15 cellular contexts compared by ENCODE assay signal in genomic region chr11:7473702-7474101, GRCh38. TPM values are rescaled to one million over a fixed set of nuclear protein-coding genes. Genes with fewer than 3 reads are reported as not detected.
DNase-seq lines count a peak whose midpoint lies in the region; ATAC-seq and TF ChIP-seq lines count a peak whose summit lies in the region.
"Had no signal": no experiment of that assay in that cellular context is flagged by ENCODE, and none has a peak within 500 bp of the region (broad histone marks: within the 10 kb centered on the region; RNA-seq: fewer than 3 reads in every experiment).

No MANE protein-coding gene starts in this region.

- H4K20me1 ChIP-seq in smooth muscle cell (ENCODE audit: low read depth), result no peaks in the 10 kb centered on the region

- H3K27me3 ChIP-seq in right cardiac atrium (ENCODE audit: control insufficient read depth, insufficient read depth) (no peaks in the 10 kb centered on the region), smooth muscle cell (ENCODE audit: low read depth) (no peaks in the 10 kb centered on the region)
- H3K27me3 ChIP-seq: neural progenitor cell, SJSA1, thyroid gland had no signal

- no peaks in the 10 kb centered on the region for H3F3A ChIP-seq in smooth muscle cell (ENCODE audit: low read depth)

- H3K4me2 ChIP-seq in smooth muscle cell, result no peak overlapping the region
- H3K4me2 ChIP-seq: neural progenitor cell had no signal

- H3K9me3 Mint-ChIP-seq in stimulated activated naive B cell treated with anti-CD40 and anti-IgM and Interleukin-4, amounts not matched to agents 10 μg/mL and 1 μg/mL and 100 μg/mL, for 72 hours, result no peaks in the 10 kb centered on the region
- H3K9me3 Mint-ChIP-seq: neural progenitor cell had no signal

- H3K4me1 ChIP-seq in right cardiac atrium (ENCODE audit: control insufficient read depth, insufficient read depth, low read length) (no peaks in the 10 kb centered on the region), smooth muscle cell (ENCODE audit: low read depth) (no peaks in the 10 kb centered on the region)
- H3K4me1 ChIP-seq: neural progenitor cell, SJSA1, thyroid gland had no signal

- H2AFZ ChIP-seq in smooth muscle cell (ENCODE audit: low read depth), result no peak overlapping the region
- H2AFZ ChIP-seq: neural progenitor cell had no signal

- H3K9ac ChIP-seq in smooth muscle cell (ENCODE audit: low read depth), result no peak overlapping the region
- H3K9ac ChIP-seq: neural progenitor cell had no signal

- TF ChIP-seq CTCF in smooth muscle cell (IDR thresholded peaks at IDR 0.05; ENCODE audit: borderline replicate concordance, insufficient read depth, poor library complexity, severe bottlenecking), result no peak

- ATAC-seq in Right ventricle myocardium inferior (peak; percentile 62), right cardiac atrium (no peak), GM21786 (IDR thresholded peaks at IDR 0.05; ENCODE audit: unreplicated experiment) (peak; percentile 95), HG03432 (IDR thresholded peaks at IDR 0.05; ENCODE audit: unreplicated experiment) (peak; percentile 97)
- ATAC-seq in stimulated activated naive B cell treated with anti-CD40 and anti-IgM and Interleukin-4, amounts not matched to agents 10 μg/mL and 1 μg/mL and 100 μg/mL, for 72 hours (replicated peaks), result peak; percentile 99

- H3K9me3 ChIP-seq in right cardiac atrium (ENCODE audit: control insufficient read depth, low read length) (no peaks in the 10 kb centered on the region), smooth muscle cell (replicated peaks; ENCODE audit: low read depth) (no peaks in the 10 kb centered on the region)
- H3K9me3 ChIP-seq: SJSA1, thyroid gland had no signal

- H3K36me3 ChIP-seq in smooth muscle cell (ENCODE audit: low read depth), result no peaks in the 10 kb centered on the region
- H3K36me3 ChIP-seq: neural progenitor cell, SJSA1, thyroid gland had no signal

- peak overlapping the region; percentile 82 for H3K27ac Mint-ChIP-seq in stimulated activated naive B cell treated with anti-CD40 and anti-IgM and Interleukin-4, amounts not matched to agents 10 μg/mL and 1 μg/mL and 100 μg/mL, for 72 hours
- H3K27ac Mint-ChIP-seq: neural progenitor cell had no signal

- WGBS in right cardiac atrium, result 73% methylated on average over 1 of the region's 1 CpG
- WGBS in smooth muscle cell (ENCODE audit: low lambda C conversion rate), result 100% methylated on average over 1 of the region's 1 CpG

- no peak overlapping the region for H3K27ac ChIP-seq in right cardiac atrium (ENCODE audit: low read length)
- H3K27ac ChIP-seq in smooth muscle cell (ENCODE audit: low read depth), result no peak overlapping the region
- H3K27ac ChIP-seq: neural progenitor cell, SJSA1, thyroid gland had no signal

- H3K4me3 ChIP-seq in right cardiac atrium (ENCODE audit: low read length), result no peak overlapping the region
- no peak overlapping the region for H3K4me3 ChIP-seq in smooth muscle cell
- H3K4me3 ChIP-seq: neural progenitor cell, SJSA1, thyroid gland had no signal

- no peaks in the 10 kb centered on the region for H3K27me3 Mint-ChIP-seq in stimulated activated naive B cell treated with anti-CD40 and anti-IgM and Interleukin-4, amounts not matched to agents 10 μg/mL and 1 μg/mL and 100 μg/mL, for 72 hours

- no peaks in the 10 kb centered on the region for H3K79me2 ChIP-seq in smooth muscle cell (ENCODE audit: low read depth)

- intact Hi-C loops in Right ventricle myocardium inferior (cut with DNase I) (no loop called here), right cardiac atrium (cut with DNase I) (no loop called here)

- H3K4me3 Mint-ChIP-seq in stimulated activated naive B cell treated with anti-CD40 and anti-IgM and Interleukin-4, amounts not matched to agents 10 μg/mL and 1 μg/mL and 100 μg/mL, for 72 hours, result peak overlapping the region; percentile 45 to 51
- H3K4me3 Mint-ChIP-seq: neural progenitor cell had no signal

- H3K4me1 Mint-ChIP-seq in stimulated activated naive B cell treated with anti-CD40 and anti-IgM and Interleukin-4, amounts not matched to agents 10 μg/mL and 1 μg/mL and 100 μg/mL, for 72 hours, result peaks cover 17 to 32% of the 10 kb centered on the region in 2 donors
- H3K4me1 Mint-ChIP-seq: neural progenitor cell had no signal

- peaks cover 10% of the 10 kb centered on the region in 2 donors for H3K36me3 Mint-ChIP-seq in stimulated activated naive B cell treated with anti-CD40 and anti-IgM and Interleukin-4, amounts not matched to agents 10 μg/mL and 1 μg/mL and 100 μg/mL, for 72 hours
- H3K36me3 Mint-ChIP-seq: neural progenitor cell had no signal

- DNase-seq in Right ventricle myocardium inferior (ENCODE audit: missing footprints) (no peak), right cardiac atrium (no peak), NCI-H345 treated with DMSO at 0.1 percent for 48 hours (lab: John Stamatoyannopoulos, UW; ENCODE audit: unreplicated experiment) (no peak), smooth muscle cell (lab: John Stamatoyannopoulos, UW; ENCODE audit: unreplicated experiment) (no peak)
- DNase-seq in stimulated activated naive B cell treated with anti-CD40 and anti-IgM and Interleukin-4, amounts not matched to agents 10 μg/mL and 1 μg/mL and 100 μg/mL, for 72 hours, result peak; percentile 42
- DNase-seq in stimulated activated naive CD4-positive, alpha-beta T cell treated with Interleukin-2 at 50 U/mL for 16 hours (lab: John Stamatoyannopoulos, UW), result no peak
- DNase-seq: activated CD8-positive, alpha-beta memory T cell treated with anti-CD3 and anti-CD28 coated beads for 24 hours; aorta; NCI-H187 treated with DMSO at 0.1 percent for 48 hours; stimulated activated CD4-positive, alpha-beta T cell treated with anti-CD3 and anti-CD28 coated beads, Interleukin-2, amount 100 ng/mL, for 24 hours; thyroid gland had no signal

RNA-seq across cellular contexts. Expression of gene OLFML1, which starts 11.6 kb away (rescaled TPM):
- total RNA-seq in Right ventricle myocardium inferior, result 8.5 TPM
- 10 to 100 TPM in 3 of 4 donors, 1 to 10 TPM in 1; 7.2 to 16.9 (median 13.6) TPM for total RNA-seq in right cardiac atrium
- polyA plus RNA-seq in right cardiac atrium, result 6.9 TPM
- total RNA-seq in smooth muscle cell, result not detected in 2 replicates
- 0.14 and 0.22 TPM in 2 replicates for polyA plus RNA-seq in smooth muscle cell

RNA-seq across cellular contexts. Expression of gene PPFIBP2, which starts 40.1 kb away (rescaled TPM):
- total RNA-seq in Right ventricle myocardium inferior, result 21.4 TPM
- 10 to 100 TPM; 13.7 to 45.3 (median 27.3) TPM for total RNA-seq in right cardiac atrium
- polyA plus RNA-seq in right cardiac atrium, result 16.6 TPM
- total RNA-seq in smooth muscle cell, result 9.8 and 17.1 TPM in 2 replicates
- 16.4 and 20.2 TPM in 2 replicates for polyA plus RNA-seq in smooth muscle cell

Comparison
In these comparisons a context has a peak if more than half of its experiments do, and no peak if none do; other contexts are left out.
1. ATAC-seq: peak in Right ventricle myocardium inferior (single experiment), GM21786 (single experiment), HG03432 (single experiment) and stimulated activated naive B cell treated with anti-CD40 and anti-IgM and Interleukin-4, amounts not matched to agents 10 μg/mL and 1 μg/mL and 100 μg/mL, for 72 hours (2 of 2); none in right cardiac atrium (0 of 2).